ENCODE assay signal across 1 cellular context in genomic region chr16:31032736-31033708, GRCh38.
TF ChIP-seq lines count a peak whose summit lies in the region.

A gene with protein sequence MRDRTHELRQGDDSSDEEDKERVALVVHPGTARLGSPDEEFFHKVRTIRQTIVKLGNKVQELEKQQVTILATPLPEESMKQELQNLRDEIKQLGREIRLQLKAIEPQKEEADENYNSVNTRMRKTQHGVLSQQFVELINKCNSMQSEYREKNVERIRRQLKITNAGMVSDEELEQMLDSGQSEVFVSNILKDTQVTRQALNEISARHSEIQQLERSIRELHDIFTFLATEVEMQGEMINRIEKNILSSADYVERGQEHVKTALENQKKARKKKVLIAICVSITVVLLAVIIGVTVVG (plus strand): TSS chr16:31033558. CDS start chr16:31033806, 248 bp downstream.

TF ChIP-seq in HepG2, 621 proteins besides CTCF, POLR2A, EP300 and RAD21 (continued from another document and continues in another):
- peak in 1 of 2 experiments; percentile 1; a peak in 1 of 4 replicates for TF ChIP-seq NR2F1 (CRISPR knock-in tag; IDR thresholded peaks at IDR 0.05)
- TF ChIP-seq ZC3H4 (CRISPR knock-in tag; IDR thresholded peaks at IDR 0.05; ENCODE audit: borderline replicate concordance): no peak
- no peak for TF ChIP-seq RARG (CRISPR knock-in tag; IDR thresholded peaks at IDR 0.05; ENCODE audit: low read depth)
- no peak for TF ChIP-seq JDP2 (CRISPR knock-in tag; IDR thresholded peaks at IDR 0.05; ENCODE audit: borderline replicate concordance)
- TF ChIP-seq FOXO1 (CRISPR knock-in tag; IDR thresholded peaks at IDR 0.05): no peak; the same call in none of the 2 replicates
- TF ChIP-seq, protein P1, sequence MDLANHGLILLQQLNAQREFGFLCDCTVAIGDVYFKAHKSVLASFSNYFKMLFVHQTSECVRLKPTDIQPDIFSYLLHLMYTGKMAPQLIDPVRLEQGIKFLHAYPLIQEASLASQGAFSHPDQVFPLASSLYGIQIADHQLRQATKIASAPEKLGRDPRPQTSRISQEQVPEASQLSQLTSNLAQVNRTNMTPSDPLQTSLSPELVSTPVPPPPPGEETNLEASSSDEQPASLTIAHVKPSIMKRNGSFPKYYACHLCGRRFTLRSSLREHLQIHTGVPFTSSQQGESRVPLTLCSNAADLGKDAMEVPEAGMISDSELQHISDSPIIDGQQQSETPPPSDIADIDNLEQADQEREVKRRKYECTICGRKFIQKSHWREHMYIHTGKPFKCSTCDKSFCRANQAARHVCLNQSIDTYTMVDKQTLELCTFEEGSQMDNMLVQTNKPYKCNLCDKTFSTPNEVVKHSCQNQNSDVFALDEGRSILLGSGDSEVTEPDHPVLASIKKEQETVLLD (CRISPR knock-in tag; IDR thresholded peaks at IDR 0.05; ENCODE audit: low read depth): peak; percentile 74
- TF ChIP-seq SIX4 (CRISPR knock-in tag; IDR thresholded peaks at IDR 0.05): peak; percentile 56; the same call in 1 of the 2 replicates
- no peak for TF ChIP-seq ZNF703 (CRISPR knock-in tag; IDR thresholded peaks at IDR 0.05; ENCODE audit: borderline replicate concordance)
- TF ChIP-seq MED13 (CRISPR knock-in tag; IDR thresholded peaks at IDR 0.05): 0 out of 2 replicates have a peak, but pooled peaks have one; percentile 40
- peak; percentile 88 for TF ChIP-seq SP4 (CRISPR knock-in tag; IDR thresholded peaks at IDR 0.05)
- no peak; the same call in 1 of the 2 replicates for TF ChIP-seq ZNF460 (CRISPR knock-in tag; IDR thresholded peaks at IDR 0.05; ENCODE audit: borderline replicate concordance)
- TF ChIP-seq ZSCAN9 (CRISPR knock-in tag; IDR thresholded peaks at IDR 0.05; ENCODE audit: borderline replicate concordance): peak; percentile 72; the same call in 1 of the 2 replicates
- TF ChIP-seq ZBTB38 (CRISPR knock-in tag; IDR thresholded peaks at IDR 0.05): peak; percentile 78
- TF ChIP-seq, protein P2, sequence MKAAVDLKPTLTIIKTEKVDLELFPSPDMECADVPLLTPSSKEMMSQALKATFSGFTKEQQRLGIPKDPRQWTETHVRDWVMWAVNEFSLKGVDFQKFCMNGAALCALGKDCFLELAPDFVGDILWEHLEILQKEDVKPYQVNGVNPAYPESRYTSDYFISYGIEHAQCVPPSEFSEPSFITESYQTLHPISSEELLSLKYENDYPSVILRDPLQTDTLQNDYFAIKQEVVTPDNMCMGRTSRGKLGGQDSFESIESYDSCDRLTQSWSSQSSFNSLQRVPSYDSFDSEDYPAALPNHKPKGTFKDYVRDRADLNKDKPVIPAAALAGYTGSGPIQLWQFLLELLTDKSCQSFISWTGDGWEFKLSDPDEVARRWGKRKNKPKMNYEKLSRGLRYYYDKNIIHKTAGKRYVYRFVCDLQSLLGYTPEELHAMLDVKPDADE (CRISPR knock-in tag; IDR thresholded peaks at IDR 0.05): 0 out of 2 replicates have a peak, but pooled peaks have one; percentile 24
- TF ChIP-seq ZNF441 (CRISPR knock-in tag; IDR thresholded peaks at IDR 0.05; ENCODE audit: borderline replicate concordance): peak; percentile 60; the same call in 1 of the 2 replicates
- no peak for TF ChIP-seq RFX3 (CRISPR knock-in tag; IDR thresholded peaks at IDR 0.05)
- 0 out of 2 replicates have a peak, but pooled peaks have one; percentile 42 for TF ChIP-seq THYN1 (CRISPR knock-in tag; IDR thresholded peaks at IDR 0.05; ENCODE audit: borderline replicate concordance, low read depth)
- no peak; the same call in 1 of the 2 replicates for TF ChIP-seq ZNF121 (CRISPR knock-in tag; IDR thresholded peaks at IDR 0.05)
- peak; percentile 94; the same call in 1 of the 2 replicates for TF ChIP-seq POGK (CRISPR knock-in tag; conservative IDR thresholded peaks at IDR 0.05)
- TF ChIP-seq ZNF253 (CRISPR knock-in tag; IDR thresholded peaks at IDR 0.05; ENCODE audit: borderline replicate concordance): 0 out of 2 replicates have a peak, but pooled peaks have one; percentile 81
- TF ChIP-seq DMAP1 (CRISPR knock-in tag; IDR thresholded peaks at IDR 0.05): peak; percentile 88
- no peak; the same call in 1 of the 2 replicates for TF ChIP-seq ZFP36L2 (CRISPR knock-in tag; IDR thresholded peaks at IDR 0.05)
- TF ChIP-seq SRSF9 (IDR thresholded peaks at IDR 0.05; ENCODE audit: borderline replicate concordance, insufficient read depth, low read depth, low read length, poor library complexity, severe bottlenecking): no peak
- TF ChIP-seq, protein P3, sequence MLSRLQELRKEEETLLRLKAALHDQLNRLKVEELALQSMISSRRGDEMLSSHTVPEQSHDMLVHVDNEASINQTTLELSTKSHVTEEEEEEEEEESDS (CRISPR knock-in tag; IDR thresholded peaks at IDR 0.05; ENCODE audit: borderline replicate concordance): 0 out of 2 replicates have a peak, but pooled peaks have one; percentile 64
- TF ChIP-seq RFX1 (IDR thresholded peaks at IDR 0.05): no peak
- TF ChIP-seq, protein P4, sequence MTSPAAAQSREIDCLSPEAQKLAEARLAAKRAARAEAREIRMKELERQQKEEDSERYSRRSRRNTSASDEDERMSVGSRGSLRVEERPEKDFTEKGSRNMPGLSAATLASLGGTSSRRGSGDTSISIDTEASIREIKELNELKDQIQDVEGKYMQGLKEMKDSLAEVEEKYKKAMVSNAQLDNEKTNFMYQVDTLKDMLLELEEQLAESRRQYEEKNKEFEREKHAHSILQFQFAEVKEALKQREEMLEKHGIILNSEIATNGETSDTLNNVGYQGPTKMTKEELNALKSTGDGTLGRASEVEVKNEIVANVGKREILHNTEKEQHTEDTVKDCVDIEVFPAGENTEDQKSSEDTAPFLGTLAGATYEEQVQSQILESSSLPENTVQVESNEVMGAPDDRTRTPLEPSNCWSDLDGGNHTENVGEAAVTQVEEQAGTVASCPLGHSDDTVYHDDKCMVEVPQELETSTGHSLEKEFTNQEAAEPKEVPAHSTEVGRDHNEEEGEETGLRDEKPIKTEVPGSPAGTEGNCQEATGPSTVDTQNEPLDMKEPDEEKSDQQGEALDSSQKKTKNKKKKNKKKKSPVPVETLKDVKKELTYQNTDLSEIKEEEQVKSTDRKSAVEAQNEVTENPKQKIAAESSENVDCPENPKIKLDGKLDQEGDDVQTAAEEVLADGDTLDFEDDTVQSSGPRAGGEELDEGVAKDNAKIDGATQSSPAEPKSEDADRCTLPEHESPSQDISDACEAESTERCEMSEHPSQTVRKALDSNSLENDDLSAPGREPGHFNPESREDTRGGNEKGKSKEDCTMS (CRISPR knock-in tag; conservative IDR thresholded peaks at IDR 0.05): peak; percentile 81; the same call in 1 of the 2 replicates
- TF ChIP-seq, protein P5, sequence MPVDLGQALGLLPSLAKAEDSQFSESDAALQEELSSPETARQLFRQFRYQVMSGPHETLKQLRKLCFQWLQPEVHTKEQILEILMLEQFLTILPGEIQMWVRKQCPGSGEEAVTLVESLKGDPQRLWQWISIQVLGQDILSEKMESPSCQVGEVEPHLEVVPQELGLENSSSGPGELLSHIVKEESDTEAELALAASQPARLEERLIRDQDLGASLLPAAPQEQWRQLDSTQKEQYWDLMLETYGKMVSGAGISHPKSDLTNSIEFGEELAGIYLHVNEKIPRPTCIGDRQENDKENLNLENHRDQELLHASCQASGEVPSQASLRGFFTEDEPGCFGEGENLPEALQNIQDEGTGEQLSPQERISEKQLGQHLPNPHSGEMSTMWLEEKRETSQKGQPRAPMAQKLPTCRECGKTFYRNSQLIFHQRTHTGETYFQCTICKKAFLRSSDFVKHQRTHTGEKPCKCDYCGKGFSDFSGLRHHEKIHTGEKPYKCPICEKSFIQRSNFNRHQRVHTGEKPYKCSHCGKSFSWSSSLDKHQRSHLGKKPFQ (CRISPR knock-in tag; IDR thresholded peaks at IDR 0.05; ENCODE audit: insufficient replicate concordance): no peak
- no peak for TF ChIP-seq E2F1 (CRISPR knock-in tag; IDR thresholded peaks at IDR 0.05)
- TF ChIP-seq GLMP (CRISPR knock-in tag; IDR thresholded peaks at IDR 0.05; ENCODE audit: borderline replicate concordance): no peak
- TF ChIP-seq, protein P6, sequence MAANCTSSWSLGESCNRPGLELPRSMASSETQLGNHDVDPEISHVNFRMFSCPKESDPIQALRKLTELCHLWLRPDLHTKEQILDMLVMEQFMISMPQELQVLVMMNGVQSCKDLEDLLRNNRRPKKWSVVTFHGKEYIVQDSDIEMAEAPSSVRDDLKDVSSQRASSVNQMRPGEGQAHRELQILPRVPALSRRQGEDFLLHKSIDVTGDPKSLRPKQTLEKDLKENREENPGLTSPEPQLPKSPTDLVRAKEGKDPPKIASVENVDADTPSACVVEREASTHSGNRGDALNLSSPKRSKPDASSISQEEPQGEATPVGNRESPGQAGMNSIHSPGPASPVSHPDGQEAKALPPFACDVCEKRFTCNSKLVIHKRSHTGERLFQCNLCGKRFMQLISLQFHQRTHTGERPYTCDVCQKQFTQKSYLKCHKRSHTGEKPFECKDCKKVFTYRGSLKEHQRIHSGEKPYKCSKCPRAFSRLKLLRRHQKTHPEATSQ (CRISPR knock-in tag; IDR thresholded peaks at IDR 0.05; ENCODE audit: borderline replicate concordance): peak; percentile 82; the same call in 1 of the 2 replicates
- TF ChIP-seq ZNF484 (CRISPR knock-in tag; IDR thresholded peaks at IDR 0.05; ENCODE audit: borderline replicate concordance, low read depth): no peak
- TF ChIP-seq ZNF451 (CRISPR knock-in tag; IDR thresholded peaks at IDR 0.05): no peak
- TF ChIP-seq STAG1 (CRISPR knock-in tag; IDR thresholded peaks at IDR 0.05): 0 out of 2 replicates have a peak, but pooled peaks have one; percentile 20
- TF ChIP-seq ATM (IDR thresholded peaks at IDR 0.05; ENCODE audit: borderline replicate concordance): no peak
- TF ChIP-seq TFAP4 (IDR thresholded peaks at IDR 0.05; ENCODE audit: borderline replicate concordance, low read depth): 0 out of 2 replicates have a peak, but pooled peaks have one; percentile 1
- peak; percentile 61; the same call in 1 of the 2 replicates for TF ChIP-seq ZNF616 (CRISPR knock-in tag; IDR thresholded peaks at IDR 0.05; ENCODE audit: low read depth)
- TF ChIP-seq KLF12 (CRISPR knock-in tag; IDR thresholded peaks at IDR 0.05; ENCODE audit: borderline replicate concordance): no peak
- no peak for TF ChIP-seq ZKSCAN5 (CRISPR knock-in tag; IDR thresholded peaks at IDR 0.05)
- 0 out of 2 replicates have a peak, but pooled peaks have one; percentile 67 for TF ChIP-seq ZNF776 (CRISPR knock-in tag; IDR thresholded peaks at IDR 0.05)
- no peak for TF ChIP-seq ZSCAN20 (CRISPR knock-in tag; IDR thresholded peaks at IDR 0.05; ENCODE audit: borderline replicate concordance)
- TF ChIP-seq ZNF660 (CRISPR knock-in tag; IDR thresholded peaks at IDR 0.05; ENCODE audit: borderline replicate concordance, low read depth): no peak
- no peak; the same call in none of the 2 replicates for TF ChIP-seq ZNF335 (CRISPR knock-in tag; IDR thresholded peaks at IDR 0.05)
- TF ChIP-seq CENPT (CRISPR knock-in tag; IDR thresholded peaks at IDR 0.05; ENCODE audit: low read depth): no peak; the same call in 1 of the 2 replicates
- no peak for TF ChIP-seq HNRNPH1 (optimal IDR thresholded peaks at IDR 0.05; ENCODE audit: low read depth, low read length)
- TF ChIP-seq, protein P7, sequence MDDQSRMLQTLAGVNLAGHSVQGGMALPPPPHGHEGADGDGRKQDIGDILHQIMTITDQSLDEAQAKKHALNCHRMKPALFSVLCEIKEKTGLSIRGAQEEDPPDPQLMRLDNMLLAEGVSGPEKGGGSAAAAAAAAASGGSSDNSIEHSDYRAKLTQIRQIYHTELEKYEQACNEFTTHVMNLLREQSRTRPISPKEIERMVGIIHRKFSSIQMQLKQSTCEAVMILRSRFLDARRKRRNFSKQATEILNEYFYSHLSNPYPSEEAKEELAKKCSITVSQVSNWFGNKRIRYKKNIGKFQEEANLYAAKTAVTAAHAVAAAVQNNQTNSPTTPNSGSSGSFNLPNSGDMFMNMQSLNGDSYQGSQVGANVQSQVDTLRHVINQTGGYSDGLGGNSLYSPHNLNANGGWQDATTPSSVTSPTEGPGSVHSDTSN (CRISPR knock-in tag; IDR thresholded peaks at IDR 0.05; ENCODE audit: borderline replicate concordance): no peak
- TF ChIP-seq MAFF (IDR thresholded peaks at IDR 0.05; ENCODE audit: low read depth, low read length): no peak
